Comparison of ENCODE assay signal across 10 cellular contexts in genomic region chr19:16095071-16095571, GRCh38. TPM values are rescaled to one million over a fixed set of nuclear protein-coding genes. Genes with fewer than 3 reads are reported as not detected.
DNase-seq lines count a peak whose midpoint lies in the region; ATAC-seq and TF ChIP-seq lines count a peak whose summit lies in the region.
"Had no signal": no experiment of that assay in that cellular context is flagged by ENCODE, and none has a peak within 500 bp of the region (broad histone marks: within the 10 kb centered on the region; RNA-seq: fewer than 3 reads in every experiment).

No MANE protein-coding gene starts in this region.

- peaks cover 78% of the 10 kb centered on the region for H3K36me3 Mint-ChIP-seq in activated naive CD8-positive, alpha-beta T cell treated with anti-CD3 and anti-CD28 coated beads, Interleukin-2, amount 50 U/mL, for 24 hours (ENCODE audit: low read depth)

- H3K4me1 ChIP-seq in mesodermal cell (ENCODE audit: control insufficient read depth, insufficient read depth, low read length, poor library complexity, severe bottlenecking) (peaks cover 14% of the 10 kb centered on the region), transverse colon (peaks cover 4 to 53% (median 23%) of the 10 kb centered on the region in 4 donors)

- peak; percentile 44 for DNase-seq in activated T-cell treated with anti-CD3 and anti-CD28 coated beads, Interleukin-2, amount 50 U/mL, for 1 hour
- DNase-seq in activated T-cell treated with anti-CD3 and anti-CD28 coated beads for 4 hours: no peak
- DNase-seq in activated naive CD8-positive, alpha-beta T cell treated with anti-CD3 and anti-CD28 coated beads, Interleukin-2, amount 50 U/mL, for 24 hours: peak; percentile 52
- no peak for DNase-seq in transverse colon
- no peak for DNase-seq in NCI-H2029 treated with DMSO at 0.1 percent for 48 hours (lab: John Stamatoyannopoulos, UW)
- DNase-seq in ecto neural progenitor cell (ENCODE audit: low spot score): no peak
- DNase-seq: anterior cingulate cortex, SW 1271 had no signal

- 96 to 98% methylated on average over 13 of the region's 13 CpGs for WGBS in mesodermal cell (ENCODE audit: insufficient coverage in 2 of 2), 2 experiments
- 61 to 79% methylated on average over 3 to 13 of the region's 13 CpGs for WGBS in transverse colon (ENCODE audit: low coverage in 1 of 2), 2 donors

- peak overlapping the region; percentile 32 for H3K4me3 Mint-ChIP-seq in activated naive CD8-positive, alpha-beta T cell treated with anti-CD3 and anti-CD28 coated beads, Interleukin-2, amount 50 U/mL, for 24 hours

- no peaks in the 10 kb centered on the region for H3K9me3 Mint-ChIP-seq in activated naive CD8-positive, alpha-beta T cell treated with anti-CD3 and anti-CD28 coated beads, Interleukin-2, amount 50 U/mL, for 24 hours

- H3K27ac ChIP-seq in mesodermal cell (ENCODE audit: low read depth, low read length, severe bottlenecking) (peak overlapping the region; percentile 62), transverse colon (peak overlapping the region; percentile 71 to 79 (median 73))

- TF ChIP-seq CTCF in transverse colon (IDR thresholded peaks at IDR 0.05): no peak

- in situ Hi-C loops in transverse colon (cut with MboI; ENCODE audit: low pct_ligation_motif_present in 1 of 4, low pct_unique_long_range_greater_than_20kb in 1 of 4, low sequenced_read_pairs in 3 of 4): no loop called here

- H3K4me3 ChIP-seq in mesodermal cell (ENCODE audit: extremely low read depth, insufficient read depth, low read length, poor library complexity, severe bottlenecking) (no peak overlapping the region), transverse colon (no peak overlapping the region)

- H3K27ac Mint-ChIP-seq in activated naive CD8-positive, alpha-beta T cell treated with anti-CD3 and anti-CD28 coated beads, Interleukin-2, amount 50 U/mL, for 24 hours: peak overlapping the region; percentile 88

- TF ChIP-seq EP300 in transverse colon (IDR thresholded peaks at IDR 0.05; ENCODE audit: low read depth): no peak

- H3K36me3 ChIP-seq in mesodermal cell (ENCODE audit: control insufficient read depth, insufficient read depth, low read length) (peaks cover 96% of the 10 kb centered on the region), transverse colon (peaks cover 0 to 83% (median 35%) of the 10 kb centered on the region in 4 donors)

- peaks cover 40% of the 10 kb centered on the region for H3K4me1 Mint-ChIP-seq in activated naive CD8-positive, alpha-beta T cell treated with anti-CD3 and anti-CD28 coated beads, Interleukin-2, amount 50 U/mL, for 24 hours

- ATAC-seq in activated naive CD8-positive, alpha-beta T cell treated with anti-CD3 and anti-CD28 coated beads, Interleukin-2, amount 50 U/mL, for 24 hours: peak; percentile 92
- ATAC-seq in GM19328 (IDR thresholded peaks at IDR 0.05; ENCODE audit: unreplicated experiment): no peak

- no peak for TF ChIP-seq POLR2A in transverse colon (IDR thresholded peaks at IDR 0.05)

- H3K9me3 ChIP-seq in mesodermal cell (ENCODE audit: control insufficient read depth, low read length): no peaks in the 10 kb centered on the region
- no peaks in the 10 kb centered on the region for H3K9me3 ChIP-seq in transverse colon

- no peaks in the 10 kb centered on the region for H3K27me3 Mint-ChIP-seq in activated naive CD8-positive, alpha-beta T cell treated with anti-CD3 and anti-CD28 coated beads, Interleukin-2, amount 50 U/mL, for 24 hours

- no peaks in the 10 kb centered on the region for H3K27me3 ChIP-seq in transverse colon

- intact Hi-C loops in transverse colon (cut with DNase I; ENCODE audit: low total_unique reads): no loop called here

RNA-seq across cellular contexts. Expression of gene RAB8A, which starts 16.6 kb away (rescaled TPM):
- polyA plus RNA-seq in mesodermal cell (2013, experiment 1 of 2): 46.7 TPM
- 50.4 TPM for polyA plus RNA-seq in mesodermal cell (2013, experiment 2 of 2)
- total RNA-seq in transverse colon: 100 to 1,000 TPM in 1 of 4 donors, 10 to 100 TPM in 3; 22.3 to 102 (median 67.9) TPM

RNA-seq across cellular contexts. Expression of gene TPM4, which starts 18.8 kb away (rescaled TPM):
- polyA plus RNA-seq in mesodermal cell (2013, experiment 1 of 2): 901 TPM
- 852 TPM for polyA plus RNA-seq in mesodermal cell (2013, experiment 2 of 2)
- 100 to 1,000 TPM; 228 to 491 (median 288) TPM for total RNA-seq in transverse colon

RNA-seq across cellular contexts. Expression of gene HSH2D, which starts 48.4 kb away (rescaled TPM):
- not detected for polyA plus RNA-seq in mesodermal cell (2013, experiment 1 of 2)
- not detected for polyA plus RNA-seq in mesodermal cell (2013, experiment 2 of 2)
- total RNA-seq in transverse colon: 10 to 100 TPM; 17.6 to 55.4 (median 30.8) TPM

Comparison
In these comparisons a context has a peak if more than half of its experiments do, and no peak if none do; other contexts are left out.
1. DNase-seq: peak in activated T-cell treated with anti-CD3 and anti-CD28 coated beads, Interleukin-2, amount 50 U/mL, for 1 hour (single experiment) and activated naive CD8-positive, alpha-beta T cell treated with anti-CD3 and anti-CD28 coated beads, Interleukin-2, amount 50 U/mL, for 24 hours (single experiment); none in activated T-cell treated with anti-CD3 and anti-CD28 coated beads for 4 hours (single experiment), transverse colon (single experiment), NCI-H2029 treated with DMSO at 0.1 percent for 48 hours (single experiment) and ecto neural progenitor cell (single experiment).